11 cellular contexts compared by ENCODE assay signal in genomic region chr2:33133436-33133835, GRCh38.
DNase-seq lines count a peak whose midpoint lies in the region; ATAC-seq and TF ChIP-seq lines count a peak whose summit lies in the region.
"Had no signal": no experiment of that assay in that cellular context is flagged by ENCODE, and none has a peak within 500 bp of the region (broad histone marks: within the 10 kb centered on the region; RNA-seq: fewer than 3 reads in every experiment).

No MANE protein-coding gene starts in this region.

- peaks cover 35% of the 10 kb centered on the region for H3K79me2 ChIP-seq in ACC112 (ENCODE audit: control insufficient read depth, insufficient read depth, low read length, unreplicated experiment)
- H3K79me2 ChIP-seq in SK-N-SH (ENCODE audit: insufficient read depth) = peaks cover 42% of the 10 kb centered on the region

- no peak overlapping the region for H3K14ac ChIP-seq in neuronal stem cell (ENCODE audit: low read length)

- H3K36me3 Mint-ChIP-seq in CD4-positive, alpha-beta memory T cell = no peaks in the 10 kb centered on the region
- H3K36me3 Mint-ChIP-seq in naive thymus-derived CD8-positive, alpha-beta T cell = no peaks in the 10 kb centered on the region

- H3K4me2 ChIP-seq in SK-N-SH (peak overlapping the region; percentile 74), neuronal stem cell (ENCODE audit: insufficient read depth, low read length, poor library complexity, severe bottlenecking) (no peak overlapping the region)

- ATAC-seq in GM21360 (IDR thresholded peaks at IDR 0.05; ENCODE audit: unreplicated experiment) = no peak
- ATAC-seq in naive thymus-derived CD8-positive, alpha-beta T cell = no peak
- ATAC-seq: activated CD8-positive, alpha-beta T cell treated with anti-CD3 and anti-CD28 coated beads for 36 hours had no signal

- CTCF ChIA-PET in SK-N-SH (lab: Yijun Ruan, JAX) = interaction anchor here (1.5 to 2.2 kb wide), 2 partner anchors 11 kb away, joined by 4 read pairs; no protein-coding TSS in a partner anchor
- CTCF ChIA-PET in CD4-positive, alpha-beta memory T cell (lab: Charles Lee; ENCODE audit: partially characterized antibody) = no interaction called here

- no peak overlapping the region for H3K27ac Mint-ChIP-seq in CD4-positive, alpha-beta memory T cell
- no peak overlapping the region for H3K27ac Mint-ChIP-seq in naive thymus-derived CD8-positive, alpha-beta T cell
- H3K27ac Mint-ChIP-seq: activated CD8-positive, alpha-beta T cell treated with anti-CD3 and anti-CD28 coated beads for 36 hours had no signal

- no peaks in the 10 kb centered on the region for H3K4me1 Mint-ChIP-seq in CD4-positive, alpha-beta memory T cell
- H3K4me1 Mint-ChIP-seq in naive thymus-derived CD8-positive, alpha-beta T cell = no peaks in the 10 kb centered on the region

- H3K4me3 ChIP-seq in ACC112 (ENCODE audit: low read depth, low read length) (peak overlapping the region; percentile 96), SK-N-SH (ENCODE audit: low read depth in 2 of 2, low read length in 1 of 2) (peak overlapping the region; percentile 68 to 72; a peak in 2 of 4 replicates), neuronal stem cell (ENCODE audit: low read length in 2 of 2) (no peak overlapping the region)
- H3K4me3 ChIP-seq in CD4-positive, alpha-beta memory T cell (ENCODE audit: low read length in 2 of 2) = no peak overlapping the region

- H3K36me3 ChIP-seq in ACC112 (ENCODE audit: insufficient read depth, low read length) (no peaks in the 10 kb centered on the region), SK-N-SH (replicated peaks in 1 of 2; ENCODE audit: control insufficient read depth in 1 of 2, insufficient read depth in 2 of 2, low read length in 1 of 2) (peaks cover 0 to 13% of the 10 kb centered on the region in 2 experiments), neuronal stem cell (replicated peaks in 1 of 2; ENCODE audit: control insufficient read depth in 2 of 2, insufficient read depth in 2 of 2, low read length in 2 of 2) (peaks cover 0 to 2% of the 10 kb centered on the region in 2 donors)
- no peaks in the 10 kb centered on the region for H3K36me3 ChIP-seq in CD4-positive, alpha-beta memory T cell (ENCODE audit: insufficient read depth, low read length)

- no peak overlapping the region for H2BK15ac ChIP-seq in neuronal stem cell (ENCODE audit: low read length)

- H3K9ac ChIP-seq in SK-N-SH = peak overlapping the region; percentile 50
- H3K9ac ChIP-seq in neuronal stem cell (ENCODE audit: low read depth, low read length, poor library complexity) = peak overlapping the region; percentile 26

- H2BK12ac ChIP-seq in neuronal stem cell (ENCODE audit: low read length) = no peak overlapping the region

- H3K23ac ChIP-seq in neuronal stem cell (ENCODE audit: low read depth, low read length, poor library complexity) = no peak overlapping the region

- no peak overlapping the region for H2BK5ac ChIP-seq in neuronal stem cell (ENCODE audit: low read length)

- H3K27me3 ChIP-seq in ACC112 (ENCODE audit: insufficient read depth, low read length) (no peaks in the 10 kb centered on the region), SK-N-SH (ENCODE audit: insufficient read depth) (no peaks in the 10 kb centered on the region), neuronal stem cell (ENCODE audit: control insufficient read depth in 3 of 3, insufficient read depth in 3 of 3, low read depth in 1 of 3, low read length in 3 of 3) (no peaks in the 10 kb centered on the region)
- H3K27me3 ChIP-seq in CD4-positive, alpha-beta memory T cell (ENCODE audit: insufficient read depth, low read length) = no peaks in the 10 kb centered on the region

- H2AFZ ChIP-seq in ACC112 (ENCODE audit: low read length, unreplicated experiment) = peak overlapping the region; percentile 62
- H2AFZ ChIP-seq in SK-N-SH (ENCODE audit: low read depth) = no peak overlapping the region
- H2AFZ ChIP-seq in neuronal stem cell (ENCODE audit: low read length) = no peak overlapping the region

- H3K4me1 ChIP-seq in ACC112 (ENCODE audit: control insufficient read depth, insufficient read depth, low read length, unreplicated experiment) (peaks cover 57% of the 10 kb centered on the region), SK-N-SH (ENCODE audit: control insufficient read depth in 1 of 2, insufficient read depth in 2 of 2, low read depth in 1 of 2, low read length in 1 of 2) (peaks cover 2 to 32% of the 10 kb centered on the region in 2 experiments), neuronal stem cell (ENCODE audit: control insufficient read depth in 2 of 2, insufficient read depth in 1 of 2, low read depth in 1 of 2, low read length in 2 of 2) (peaks cover 5 to 13% of the 10 kb centered on the region in 2 donors)
- H3K4me1 ChIP-seq in CD4-positive, alpha-beta memory T cell (ENCODE audit: insufficient read depth, low read length) = no peaks in the 10 kb centered on the region

- no peak overlapping the region for H4K8ac ChIP-seq in neuronal stem cell (ENCODE audit: low read depth, low read length)

- TF ChIP-seq CTCF in SK-N-SH (IDR thresholded peaks at IDR 0.05) = no peak

- intact Hi-C loops in CD4-positive, alpha-beta memory T cell (cut with micrococcal nuclease) = no loop called here

- DNase-seq in SK-N-SH (no peak), fibroblast of peridontal ligament (ENCODE audit: extremely low read depth) (peak; percentile 58), neuronal stem cell (ENCODE audit: low spot score) (no peak), T1000 (lab: John Stamatoyannopoulos, UW) (no peak)
- no peak for DNase-seq in CD4-positive, alpha-beta memory T cell
- no peak for DNase-seq in naive thymus-derived CD8-positive, alpha-beta T cell
- DNase-seq: activated CD8-positive, alpha-beta T cell treated with anti-CD3 and anti-CD28 coated beads for 36 hours; NCI-H1105; RPMI8226 had no signal

- TF ChIP-seq RAD21 in SK-N-SH (IDR thresholded peaks at IDR 0.05; ENCODE audit: low read length) = no peak

- H3K18ac ChIP-seq in neuronal stem cell (ENCODE audit: low read length) = no peak overlapping the region

- no peak overlapping the region for H2BK120ac ChIP-seq in neuronal stem cell (ENCODE audit: low read depth, low read length)

- H3K4ac ChIP-seq in neuronal stem cell (ENCODE audit: low read length) = no peak overlapping the region

- no peaks in the 10 kb centered on the region for H4K20me1 ChIP-seq in SK-N-SH (ENCODE audit: insufficient read depth)

- no peaks in the 10 kb centered on the region for H3K79me1 ChIP-seq in neuronal stem cell (ENCODE audit: low read depth, low read length)

- POLR2A ChIA-PET in SK-N-SH (lab: Yijun Ruan, JAX) = no interaction called here
- POLR2A ChIA-PET in CD4-positive, alpha-beta memory T cell (lab: Charles Lee; ENCODE audit: partially characterized antibody) = no interaction called here
- POLR2A ChIA-PET in naive thymus-derived CD8-positive, alpha-beta T cell (lab: Charles Lee) = no interaction called here

- H3K4me3 Mint-ChIP-seq in CD4-positive, alpha-beta memory T cell = no peak overlapping the region
- no peak overlapping the region for H3K4me3 Mint-ChIP-seq in naive thymus-derived CD8-positive, alpha-beta T cell
- H3K4me3 Mint-ChIP-seq: activated CD8-positive, alpha-beta T cell treated with anti-CD3 and anti-CD28 coated beads for 36 hours had no signal

- H3K9me3 ChIP-seq in SK-N-SH = no peaks in the 10 kb centered on the region
- no peaks in the 10 kb centered on the region for H3K9me3 ChIP-seq in neuronal stem cell (replicated peaks in 1 of 2; ENCODE audit: control insufficient read depth in 2 of 2, insufficient read depth in 1 of 2, low read depth in 1 of 2, low read length in 2 of 2)
- no peaks in the 10 kb centered on the region for H3K9me3 ChIP-seq in CD4-positive, alpha-beta memory T cell (ENCODE audit: control insufficient read depth in 1 of 2, low read length in 2 of 2)

- H3K27ac ChIP-seq in ACC112 (ENCODE audit: low read depth, low read length) (peak overlapping the region; percentile 97), SK-N-SH (ENCODE audit: low read depth in 2 of 2, low read length in 1 of 2) (peak overlapping the region; percentile 55 to 86; a peak in 3 of 4 replicates), neuronal stem cell (replicated peaks; ENCODE audit: low read length) (no peak overlapping the region)
- no peak overlapping the region for H3K27ac ChIP-seq in CD4-positive, alpha-beta memory T cell (ENCODE audit: low read depth, low read length)

- TF ChIP-seq EP300 in SK-N-SH (IDR thresholded peaks at IDR 0.05; ENCODE audit: borderline replicate concordance in 1 of 2, low read depth in 1 of 2, low read length in 1 of 2) = no peak

- H2AK5ac ChIP-seq in neuronal stem cell (ENCODE audit: low read depth, low read length) = no peak overlapping the region

- H3K27me3 Mint-ChIP-seq in CD4-positive, alpha-beta memory T cell = peaks cover 2 to 6% of the 10 kb centered on the region in 2 donors
- peaks cover 0 to 10% (median 0%) of the 10 kb centered on the region in 5 donors for H3K27me3 Mint-ChIP-seq in naive thymus-derived CD8-positive, alpha-beta T cell

- no peaks in the 10 kb centered on the region for H3K9me2 ChIP-seq in SK-N-SH

- no peaks in the 10 kb centered on the region for H3K9me3 Mint-ChIP-seq in CD4-positive, alpha-beta memory T cell
- H3K9me3 Mint-ChIP-seq in naive thymus-derived CD8-positive, alpha-beta T cell = peaks cover 0 to 1% (median 0%) of the 10 kb centered on the region in 9 donors
- H3K9me3 Mint-ChIP-seq: activated CD8-positive, alpha-beta T cell treated with anti-CD3 and anti-CD28 coated beads for 36 hours had no signal

- H3F3A ChIP-seq in SK-N-SH (replicated peaks; ENCODE audit: insufficient read depth) = peaks cover 54% of the 10 kb centered on the region

- 59% methylated on average over 4 of the region's 4 CpGs for WGBS in SK-N-SH (ENCODE audit: low lambda C conversion rate)
- WGBS in neuronal stem cell (ENCODE audit: extremely low coverage in 2 of 2, insufficient read length in 2 of 2, insufficient replicate concordance in 1 of 2), 2 donors = no CpG with 5 or more reads among the region's 4 CpGs

- no peak overlapping the region for H4K91ac ChIP-seq in neuronal stem cell (ENCODE audit: low read depth, low read length, poor library complexity)

Comparison
In these comparisons a context has a peak if more than half of its experiments do, and no peak if none do; other contexts are left out.
1. H3K27ac ChIP-seq: peak in ACC112 (single experiment) and SK-N-SH (2 of 2); none in neuronal stem cell (single experiment) and CD4-positive, alpha-beta memory T cell (single experiment).
2. H3K4me3 ChIP-seq: peak in ACC112 (single experiment) and SK-N-SH (2 of 2); none in neuronal stem cell (0 of 2) and CD4-positive, alpha-beta memory T cell (0 of 2).